Comparison of ENCODE assay signal across 28 cellular contexts in genomic region chr20:52175840-52176239, GRCh38.
"Had no signal": no experiment of that assay in that cellular context is flagged by ENCODE, and none has a peak within 500 bp of the region (broad histone marks: within the 10 kb centered on the region; RNA-seq: fewer than 3 reads in every experiment).

No MANE protein-coding gene starts in this region.

- H3K36me3 ChIP-seq: colonic mucosa had no signal

- H3K4me1 ChIP-seq: colonic mucosa, esophagus squamous epithelium, gastrocnemius medialis, heart right ventricle, left lung had no signal

- FAIRE-seq: endometrium, islet of Langerhans, keratinocyte had no signal

- H3K27ac Mint-ChIP-seq: dendritic cell treated with granulocyte-macrophage colony-stimulating factor and Interleukin-4, amounts not matched to agents 40 ng/mL and 50 ng/mL, for 4 days; effector memory CD8-positive, alpha-beta T cell; endodermal cell; memory B cell had no signal

- ATAC-seq: effector memory CD8-positive, alpha-beta T cell; esophagus mucosa; gastrocnemius medialis; heart right ventricle; left cardiac atrium; left lung; left ventricle myocardium superior had no signal

- H3K27ac ChIP-seq: colonic mucosa, epithelial cell of prostate, esophagus squamous epithelium, gastrocnemius medialis, heart right ventricle, left lung had no signal

- H3K4me3 ChIP-seq: colonic mucosa, esophagus squamous epithelium, gastrocnemius medialis, heart right ventricle, left lung, lung had no signal

- H3K27me3 Mint-ChIP-seq: dendritic cell treated with granulocyte-macrophage colony-stimulating factor and Interleukin-4, amounts not matched to agents 40 ng/mL and 50 ng/mL, for 4 days; effector memory CD8-positive, alpha-beta T cell; memory B cell had no signal

- H3K4me3 Mint-ChIP-seq: dendritic cell treated with granulocyte-macrophage colony-stimulating factor and Interleukin-4, amounts not matched to agents 40 ng/mL and 50 ng/mL, for 4 days; effector memory CD8-positive, alpha-beta T cell; endodermal cell; memory B cell had no signal

- H3K27me3 ChIP-seq: colonic mucosa, esophagus squamous epithelium, gastrocnemius medialis, heart right ventricle, left lung had no signal

- H3K9me3 ChIP-seq: colonic mucosa, esophagus squamous epithelium, gastrocnemius medialis, heart right ventricle, left lung had no signal

- DNase-seq: colonic mucosa; cortex of kidney; effector CD8-positive, alpha-beta T cell; effector memory CD8-positive, alpha-beta T cell; endodermal cell; erythroblast; esophagus squamous epithelium; foreskin fibroblast; foreskin melanocyte; gastrocnemius medialis; glutamatergic neuron; head of caudate nucleus; heart right ventricle; hippocampal formation; left cardiac atrium; left lung; left ventricle myocardium superior; mammary epithelial cell; mesendoderm; midbrain had no signal

- H3K9me3 Mint-ChIP-seq: dendritic cell treated with granulocyte-macrophage colony-stimulating factor and Interleukin-4, amounts not matched to agents 40 ng/mL and 50 ng/mL, for 4 days; effector memory CD8-positive, alpha-beta T cell; endodermal cell; memory B cell had no signal
